ENCODE assay signal across 1 cellular context in the genomic region with DNA sequence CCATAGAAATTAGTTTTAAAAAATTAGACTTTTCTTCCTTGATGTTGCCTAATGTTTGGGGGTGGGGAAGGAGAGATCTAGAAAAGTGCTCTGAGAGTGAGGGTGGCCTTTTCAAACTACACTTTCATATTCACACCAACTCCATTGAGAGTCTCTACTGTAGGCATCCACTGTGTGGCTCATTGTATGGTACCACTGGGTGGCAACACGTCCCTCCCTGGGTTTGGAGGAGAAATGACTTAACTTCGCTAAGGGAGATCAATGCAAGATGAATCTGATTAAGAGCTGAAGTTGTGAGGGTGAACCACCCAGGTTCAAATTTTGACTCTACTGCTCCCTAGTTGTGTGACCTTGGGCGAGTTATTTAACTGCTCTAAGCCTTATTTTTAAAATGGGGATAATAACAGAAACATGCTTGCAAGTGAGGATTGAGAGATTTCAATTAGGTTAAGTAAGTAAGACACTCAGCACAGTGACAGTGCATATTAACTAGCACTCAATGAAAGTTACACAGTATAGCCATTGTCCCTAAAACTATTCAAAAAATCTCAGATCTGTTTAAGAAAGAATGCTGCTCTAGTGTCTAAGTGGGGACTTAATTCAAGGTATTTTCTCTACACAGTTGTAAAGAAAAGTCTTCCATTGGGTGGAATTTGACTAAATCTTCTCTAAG.
TF ChIP-seq lines count a peak whose summit lies in the region.

No MANE protein-coding gene starts in this region.

TF ChIP-seq in GM12891, 5 proteins besides CTCF, POLR2A, EP300 and RAD21:
- no peak for TF ChIP-seq SPI1 (IDR thresholded peaks at IDR 0.05; ENCODE audit: low read depth, low read length)
- no peak for TF ChIP-seq TAF1 (IDR thresholded peaks at IDR 0.05; ENCODE audit: low read depth, low read length)
- no peak for TF ChIP-seq PAX5 (IDR thresholded peaks at IDR 0.05; ENCODE audit: insufficient read depth, low read length, severe bottlenecking)
- no peak for TF ChIP-seq POLR2AphosphoS5 (IDR thresholded peaks at IDR 0.05; ENCODE audit: low read depth, low read length)
- no peak for TF ChIP-seq POU2F2 (IDR thresholded peaks at IDR 0.05; ENCODE audit: low read depth, low read length)
